In the genomic region with DNA sequence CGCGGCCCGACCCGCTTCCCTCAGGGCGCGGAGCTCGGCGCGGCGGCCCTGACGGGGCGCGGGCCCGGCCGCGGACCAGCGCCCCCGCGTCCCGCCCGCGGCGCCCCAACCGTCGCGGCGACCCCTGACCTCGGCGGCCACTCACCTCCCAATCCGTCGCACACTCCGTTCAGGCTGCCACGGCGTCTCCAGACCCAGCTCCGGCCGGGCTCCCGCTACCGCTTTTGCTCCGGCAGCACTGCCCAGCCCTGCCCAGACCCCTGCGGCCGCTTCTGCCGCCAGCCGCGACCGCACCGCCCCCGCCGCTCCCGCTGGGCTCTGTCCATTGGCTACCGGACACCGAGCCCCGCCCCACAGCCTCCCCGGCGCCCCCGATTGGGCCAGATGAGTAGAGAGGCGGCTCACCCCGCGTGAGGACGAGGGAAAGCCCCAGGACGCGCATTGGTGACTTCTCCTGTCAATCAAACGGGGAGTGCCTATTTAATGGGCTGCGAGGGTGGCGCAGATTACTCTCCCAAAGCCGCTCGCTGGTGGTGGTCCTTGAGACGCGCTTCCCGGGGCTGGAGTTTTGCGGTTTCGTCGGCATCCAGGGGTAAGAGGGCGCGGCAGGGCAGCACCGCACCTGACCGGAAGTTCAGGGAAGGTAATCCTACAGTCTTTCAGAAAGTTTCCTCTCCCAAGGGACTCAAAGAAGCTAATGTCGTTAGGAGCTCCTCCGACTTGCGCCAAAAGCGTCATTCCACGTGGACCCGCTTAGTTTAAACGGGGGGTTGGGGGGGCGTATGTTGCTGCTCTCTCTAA, we compare ENCODE assay signal across 8 cellular contexts. TPM values are rescaled to one million over a fixed set of nuclear protein-coding genes. Genes with fewer than 3 reads are reported as not detected.
DNase-seq lines count a peak whose midpoint lies in the region; ATAC-seq and TF ChIP-seq lines count a peak whose summit lies in the region.

A gene with protein sequence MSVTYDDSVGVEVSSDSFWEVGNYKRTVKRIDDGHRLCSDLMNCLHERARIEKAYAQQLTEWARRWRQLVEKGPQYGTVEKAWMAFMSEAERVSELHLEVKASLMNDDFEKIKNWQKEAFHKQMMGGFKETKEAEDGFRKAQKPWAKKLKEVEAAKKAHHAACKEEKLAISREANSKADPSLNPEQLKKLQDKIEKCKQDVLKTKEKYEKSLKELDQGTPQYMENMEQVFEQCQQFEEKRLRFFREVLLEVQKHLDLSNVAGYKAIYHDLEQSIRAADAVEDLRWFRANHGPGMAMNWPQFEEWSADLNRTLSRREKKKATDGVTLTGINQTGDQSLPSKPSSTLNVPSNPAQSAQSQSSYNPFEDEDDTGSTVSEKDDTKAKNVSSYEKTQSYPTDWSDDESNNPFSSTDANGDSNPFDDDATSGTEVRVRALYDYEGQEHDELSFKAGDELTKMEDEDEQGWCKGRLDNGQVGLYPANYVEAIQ (minus strand): TSS at position 274 of the 801 bp plus-strand sequence. CDS start 103,069 bp downstream, outside the sequence.

- H3K9me3 Mint-ChIP-seq in activated T-cell treated with anti-CD3 and anti-CD28 coated beads, Interleukin-2, amount 50 U/mL, for 24 hours = no peaks in the 10 kb centered on the region

- no peaks in the 10 kb centered on the region for H3K27me3 ChIP-seq in esophagus (ENCODE audit: control insufficient read depth in 1 of 2, insufficient read depth in 2 of 2, low read length in 2 of 2)
- H3K27me3 ChIP-seq in muscle layer of colon (ENCODE audit: control insufficient read depth in 1 of 2, insufficient read depth in 2 of 2, low read length in 2 of 2) = no peaks in the 10 kb centered on the region

- peak; percentile 76 for DNase-seq in DMS79 treated with DMSO at 0.1 percent for 48 hours (lab: John Stamatoyannopoulos, UW)
- DNase-seq in KG1 (lab: John Stamatoyannopoulos, UW) = peak; percentile 95
- peak; percentile 99 for DNase-seq in activated T-cell treated with anti-CD3 and anti-CD28 coated beads, Interleukin-2, amount 50 U/mL, for 24 hours
- DNase-seq in stimulated activated CD8-positive, alpha-beta memory T cell treated with anti-CD3 and anti-CD28 coated beads, Interleukin-7, amount 100 ng/mL, for 1 hour (ENCODE audit: low read depth in 2 of 2) = peak; percentile 97 to 98

- peaks cover 2% of the 10 kb centered on the region for H3K36me3 Mint-ChIP-seq in activated T-cell treated with anti-CD3 and anti-CD28 coated beads, Interleukin-2, amount 50 U/mL, for 24 hours (ENCODE audit: low read depth)

- H3K36me3 ChIP-seq in esophagus (ENCODE audit: control insufficient read depth in 2 of 2, insufficient read depth in 2 of 2, low read length in 1 of 2) = no peaks in the 10 kb centered on the region
- no peaks in the 10 kb centered on the region for H3K36me3 ChIP-seq in muscle layer of colon (ENCODE audit: insufficient read depth, low read length)

- H3K4me3 Mint-ChIP-seq in activated T-cell treated with anti-CD3 and anti-CD28 coated beads, Interleukin-2, amount 50 U/mL, for 24 hours = peak within 1 kb of the TSS; percentile 91

- H3K4me3 ChIP-seq in esophagus (ENCODE audit: low read depth in 1 of 2, low read length in 2 of 2) = peak within 1 kb of the TSS; percentile 74 to 94
- peak within 1 kb of the TSS; percentile 75 to 77 for H3K4me3 ChIP-seq in muscle layer of colon (ENCODE audit: low read depth in 1 of 2, low read length in 2 of 2)

- H3K9me3 ChIP-seq in esophagus (ENCODE audit: control insufficient read depth in 2 of 2, insufficient read depth in 1 of 2, low read depth in 1 of 2, low read length in 1 of 2) (no peaks in the 10 kb centered on the region), muscle layer of colon (ENCODE audit: low read length) (no peaks in the 10 kb centered on the region)

- no peak within 1 kb of the TSS for H3K9ac ChIP-seq in muscle layer of colon (ENCODE audit: low read length)

- H3K27ac ChIP-seq in esophagus (ENCODE audit: low read depth in 2 of 2, low read length in 1 of 2) = peak within 1 kb of the TSS; percentile 76 to 86
- peak within 1 kb of the TSS; percentile 82 for H3K27ac ChIP-seq in muscle layer of colon (ENCODE audit: low read depth, low read length)

- peaks cover 3 to 10% of the 10 kb centered on the region in 2 donors for H3K4me1 ChIP-seq in esophagus (ENCODE audit: control insufficient read depth in 2 of 2, insufficient read depth in 2 of 2, low read length in 1 of 2)
- H3K4me1 ChIP-seq in muscle layer of colon (ENCODE audit: insufficient read depth, low read length) = peaks cover 29% of the 10 kb centered on the region

- peak within 1 kb of the TSS; percentile 94 for H3K27ac Mint-ChIP-seq in activated T-cell treated with anti-CD3 and anti-CD28 coated beads, Interleukin-2, amount 50 U/mL, for 24 hours

- H3K4me1 Mint-ChIP-seq in activated T-cell treated with anti-CD3 and anti-CD28 coated beads, Interleukin-2, amount 50 U/mL, for 24 hours (ENCODE audit: low read depth) = peaks cover 27% of the 10 kb centered on the region

- 1% methylated on average over 50 to 84 of the region's 84 CpGs for WGBS in esophagus, 2 donors

- peak; percentile 92 for ATAC-seq in GM21737 (IDR thresholded peaks at IDR 0.05; ENCODE audit: unreplicated experiment)

- H3K27me3 Mint-ChIP-seq in activated T-cell treated with anti-CD3 and anti-CD28 coated beads, Interleukin-2, amount 50 U/mL, for 24 hours = no peaks in the 10 kb centered on the region

TF ChIP-seq in PFSK-1, 5 proteins besides CTCF, POLR2A, EP300 and RAD21:
- TF ChIP-seq TAF1 (IDR thresholded peaks at IDR 0.05; ENCODE audit: borderline replicate concordance, insufficient read depth, low read length) (peak; percentile 95; the same call in 1 of the 2 replicates), POLR2AphosphoS5 (IDR thresholded peaks at IDR 0.05; ENCODE audit: low read depth, low read length) (peak; percentile 91), FOXP2 (optimal IDR thresholded peaks at IDR 0.05; ENCODE audit: borderline replicate concordance, extremely low read depth, extremely low read length, insufficient read depth) (no peak)

RNA-seq across cellular contexts. Expression of the gene that starts here (rescaled TPM):
- polyA plus RNA-seq in PFSK-1 (2012; ENCODE audit: insufficient read length, low read depth) = 51.5 TPM
- polyA plus RNA-seq in esophagus = 10 to 100 TPM; 17.1 to 20.3 TPM

Comparison
In these comparisons a context has a peak if more than half of its experiments do, and no peak if none do; other contexts are left out.
1. Peak in every context shown above with its lines: DNase-seq, ATAC-seq, H3K4me3 ChIP-seq and H3K27ac ChIP-seq.